In genomic region chr3:185856652-185857051, GRCh38 we compare ENCODE assay signal across 26 cellular contexts. TPM values are rescaled to one million over a fixed set of nuclear protein-coding genes. Genes with fewer than 3 reads are reported as not detected.
DNase-seq lines count a peak whose midpoint lies in the region; ATAC-seq, FAIRE-seq and TF ChIP-seq lines count a peak whose summit lies in the region.
"Had no signal": no experiment of that assay in that cellular context is flagged by ENCODE, and none has a peak within 500 bp of the region (broad histone marks: within the 10 kb centered on the region; RNA-seq: fewer than 3 reads in every experiment).

No MANE protein-coding gene starts in this region.

- H3K79me2 ChIP-seq in HCT116 (ENCODE audit: insufficient read depth, low read length) (no peaks in the 10 kb centered on the region), K562 (ENCODE audit: control insufficient read depth, insufficient read depth, low read length) (no peaks in the 10 kb centered on the region)

- H3K9me3 Mint-ChIP-seq in natural killer cell, result peaks cover 4 to 14% of the 10 kb centered on the region in 2 donors

- no peaks in the 10 kb centered on the region for H3K36me3 ChIP-seq in HCT116 (ENCODE audit: control insufficient read depth in 1 of 2, insufficient read depth in 2 of 2, low read length in 2 of 2)
- no peaks in the 10 kb centered on the region for H3K36me3 ChIP-seq in HEK293 (ENCODE audit: control insufficient read depth in 2 of 2, insufficient read depth in 1 of 2, low read length in 2 of 2)
- H3K36me3 ChIP-seq in K562 (ENCODE audit: control insufficient read depth, insufficient read depth, low read length), result no peaks in the 10 kb centered on the region
- H3K36me3 ChIP-seq: BE2C, BLaER1 had no signal

- H3K36me3 Mint-ChIP-seq in natural killer cell, result peaks cover 16% of the 10 kb centered on the region
- H3K36me3 Mint-ChIP-seq: CD14-positive monocyte; CD4-positive, alpha-beta memory T cell; CD4-positive, CD25-positive, alpha-beta regulatory T cell had no signal

- H3K4me2 ChIP-seq in HCT116 (ENCODE audit: low read length) (no peak overlapping the region), K562 (ENCODE audit: insufficient read depth, low read length) (no peak overlapping the region)
- H3K4me2 ChIP-seq: BLaER1 had no signal

- H3K27ac Mint-ChIP-seq in natural killer cell, result no peak overlapping the region
- H3K27ac Mint-ChIP-seq: CD14-positive monocyte; CD4-positive, alpha-beta memory T cell; CD4-positive, CD25-positive, alpha-beta regulatory T cell; CD8-positive, alpha-beta memory T cell had no signal

- POLR2A ChIA-PET in HCT116 (lab: Charles Lee) (no interaction called here), HEK293 (lab: Yijun Ruan, JAX) (no interaction called here), K562 (lab: Yijun Ruan, JAX) (no interaction called here)

- H4K20me1 ChIP-seq in HCT116 (ENCODE audit: insufficient read depth) (no peaks in the 10 kb centered on the region), K562 (replicated peaks; ENCODE audit: control insufficient read depth, insufficient read depth, low read length) (no peaks in the 10 kb centered on the region)
- H4K20me1 ChIP-seq: BLaER1 had no signal

- DNase-seq in HCT116 (ENCODE audit: low read depth, low spot score) (no peak), K562 (ENCODE audit: extremely low read depth in 1 of 4, low spot score in 3 of 4) (no peak), right cardiac atrium (no peak), natural killer cell (no peak)
- DNase-seq: 8988T; ACHN; BE2C; C1 segment of cervical spinal cord; CD4-positive, alpha-beta memory T cell; CD4-positive, CD25-positive, alpha-beta regulatory T cell; CD8-positive, alpha-beta memory T cell; COR-L47; DMS 273 treated with DMSO at 0.1 percent for 48 hours; DMS153; DMS53; DMS79; DND-41; EL; GDM1 had no signal

- CTCF ChIA-PET in HCT116 (lab: Charles Lee), result no interaction called here
- CTCF ChIA-PET in HEK293 (lab: Yijun Ruan, JAX), result interaction anchor here (0.7 to 0.8 kb wide), 2 partner anchors 10 to 88 kb away, joined by 3 to 7 read pairs; no protein-coding TSS in a partner anchor
- CTCF ChIA-PET in K562 (lab: Yijun Ruan, JAX; ENCODE audit: low intra/inter-chr PET ratio), result no interaction called here

- no peaks in the 10 kb centered on the region for H3K9me2 ChIP-seq in HCT116 (ENCODE audit: insufficient read depth)

- TF ChIP-seq CTCF in HCT116 (IDR thresholded peaks at IDR 0.05 in 2 of 3, conservative IDR thresholded peaks at IDR 0.05 in 1 of 3; ENCODE audit: borderline replicate concordance in 1 of 3, insufficient read depth in 1 of 3, low read depth in 2 of 3, low read length in 2 of 3), result no peak
- TF ChIP-seq CTCF in HEK293 (tag by site-specific recombination; IDR thresholded peaks at IDR 0.05), result no peak
- TF ChIP-seq CTCF in K562 (IDR thresholded peaks at IDR 0.05 in 2 of 3, conservative IDR thresholded peaks at IDR 0.05 in 1 of 3; ENCODE audit: insufficient read depth in 2 of 3, low read depth in 1 of 3, low read length in 3 of 3), result no peak
- no peak for TF ChIP-seq CTCF in natural killer cell (IDR thresholded peaks at IDR 0.05)

- 0 out of 4 replicates have a peak, but pooled peaks cover 0 to 8% of the 10 kb centered on the region in 2 experiments for H3K9me3 ChIP-seq in HCT116 (ENCODE audit: control insufficient read depth in 1 of 2, insufficient read depth in 1 of 2, low read depth in 1 of 2, low read length in 2 of 2)
- H3K9me3 ChIP-seq in HEK293 (ENCODE audit: control insufficient read depth, insufficient read depth, low read depth, low read length), result no peaks in the 10 kb centered on the region
- H3K9me3 ChIP-seq in K562 (replicated peaks; ENCODE audit: control insufficient read depth, insufficient read depth, low read depth, low read length), result no peaks in the 10 kb centered on the region
- no peaks in the 10 kb centered on the region for H3K9me3 ChIP-seq in right cardiac atrium (ENCODE audit: control insufficient read depth, low read length)
- H3K9me3 ChIP-seq: BE2C had no signal

- BruUV-seq in HCT116 (replicated peaks; lab: Mats Ljungman, UMichigan) (no TSS peak), K562 (replicated peaks; lab: Mats Ljungman, UMichigan) (no TSS peak)

- H3K4me3 Mint-ChIP-seq in natural killer cell, result no peak overlapping the region
- H3K4me3 Mint-ChIP-seq: CD14-positive monocyte; CD4-positive, alpha-beta memory T cell; CD4-positive, CD25-positive, alpha-beta regulatory T cell; CD8-positive, alpha-beta memory T cell had no signal

- TF ChIP-seq RAD21 in HCT116 (IDR thresholded peaks at IDR 0.05; ENCODE audit: low read depth) (no peak), K562 (CRISPR knock-in tag; conservative IDR thresholded peaks at IDR 0.05 in 1 of 2, IDR thresholded peaks at IDR 0.05 in 1 of 2) (no peak)

- H2AFZ ChIP-seq in HCT116 (ENCODE audit: low read depth, low read length, poor library complexity, severe bottlenecking) (no peak overlapping the region), K562 (ENCODE audit: low read depth, low read length) (no peak overlapping the region)

- in situ Hi-C loops in K562 (cut with MboI), result no loop called here

- H3K4me1 ChIP-seq in HCT116 (ENCODE audit: control insufficient read depth in 1 of 2, insufficient read depth in 2 of 2, low read length in 2 of 2) (no peaks in the 10 kb centered on the region), HEK293 (ENCODE audit: control insufficient read depth, insufficient read depth, low read length) (no peaks in the 10 kb centered on the region), K562 (replicated peaks in 1 of 2; ENCODE audit: control insufficient read depth in 2 of 2, insufficient read depth in 2 of 2, low read length in 2 of 2) (no peaks in the 10 kb centered on the region), right cardiac atrium (ENCODE audit: control insufficient read depth, insufficient read depth, low read length) (no peaks in the 10 kb centered on the region)
- H3K4me1 ChIP-seq: BE2C, BLaER1 had no signal

- H3K9me1 ChIP-seq in K562 (ENCODE audit: control insufficient read depth, insufficient read depth, low read length), result no peaks in the 10 kb centered on the region

- no peak for TF ChIP-seq EP300 in K562 (IDR thresholded peaks at IDR 0.05; ENCODE audit: low read length)

- H3K4me1 Mint-ChIP-seq in natural killer cell, result no peaks in the 10 kb centered on the region
- H3K4me1 Mint-ChIP-seq: CD14-positive monocyte; CD4-positive, alpha-beta memory T cell; CD4-positive, CD25-positive, alpha-beta regulatory T cell; CD8-positive, alpha-beta memory T cell had no signal

- H3K27ac ChIP-seq in HCT116 (ENCODE audit: low read depth, low read length) (no peak overlapping the region), HEK293 (ENCODE audit: extremely low read depth, low read depth, low read length) (no peak overlapping the region), K562 (ENCODE audit: extremely low read depth, low read depth, low read length) (no peak overlapping the region), right cardiac atrium (ENCODE audit: low read length) (no peak overlapping the region)
- H3K27ac ChIP-seq: BLaER1 had no signal

- no peak for ATAC-seq in HCT116
- ATAC-seq in K562, result no peak
- no peak for ATAC-seq in HG03039 (IDR thresholded peaks at IDR 0.05; ENCODE audit: unreplicated experiment)
- ATAC-seq in right cardiac atrium, result no peak
- ATAC-seq in natural killer cell, result no peak
- ATAC-seq: GM12878 had no signal

- intact Hi-C loops in HCT116 (cut with micrococcal nuclease) (loop anchor here (5.0 kb wide), 1 partner anchor 421 kb away; no protein-coding TSS in a partner anchor), K562 (cut with micrococcal nuclease) (no loop called here), right cardiac atrium (cut with DNase I) (no loop called here), natural killer cell (cut with micrococcal nuclease) (no loop called here)

- TF ChIP-seq POLR2A in HCT116 (IDR thresholded peaks at IDR 0.05; ENCODE audit: borderline replicate concordance, extremely low read depth, insufficient read depth, insufficient read length), result no peak
- TF ChIP-seq POLR2A in K562 (conservative IDR thresholded peaks at IDR 0.05), result no peak

- no peak overlapping the region for H3K9ac ChIP-seq in HCT116 (ENCODE audit: low read length)
- H3K9ac ChIP-seq in K562 (ENCODE audit: insufficient read depth in 1 of 2, low read depth in 2 of 2, low read length in 2 of 2), result no peak overlapping the region
- H3K9ac ChIP-seq: BLaER1 had no signal

- H3K4me3 ChIP-seq in HCT116 (replicated peaks in 1 of 2; ENCODE audit: low read depth in 1 of 2, low read length in 2 of 2) (no peak overlapping the region), HEK293 (ENCODE audit: low read depth, low read length) (no peak overlapping the region), K562 (no peak overlapping the region), right cardiac atrium (ENCODE audit: low read length) (no peak overlapping the region)
- H3K4me3 ChIP-seq: BLaER1, GM12878 had no signal

- peaks cover 4 to 12% of the 10 kb centered on the region in 2 donors for H3K27me3 Mint-ChIP-seq in natural killer cell (ENCODE audit: low read depth in 2 of 2)

- RAD21 ChIA-PET in HCT116 (lab: Charles Lee; ENCODE audit: low non-redundant PET in 1 of 2, low total read pairs in 2 of 2, uncharacterized antibody in 2 of 2, unreplicated experiment in 2 of 2), result no interaction called here

- H3K27me3 ChIP-seq in HCT116 (ENCODE audit: insufficient read depth, low read length) (no peaks in the 10 kb centered on the region), K562 (ENCODE audit: control insufficient read depth in 2 of 2, insufficient read depth in 2 of 2, low read length in 2 of 2) (no peaks in the 10 kb centered on the region), right cardiac atrium (ENCODE audit: control insufficient read depth, insufficient read depth) (no peaks in the 10 kb centered on the region)
- H3K27me3 ChIP-seq: BE2C, BLaER1 had no signal

- no peak for FAIRE-seq in K562 (lab: Jason Lieb, UNC)
- FAIRE-seq: GM12878, GM12892, GM18507 had no signal

RNA-seq across cellular contexts. Expression of gene IGF2BP2, which starts 31.8 kb away (rescaled TPM):
- total RNA-seq in HCT116 (2021; ENCODE audit: unreplicated experiment) (135 TPM), K562 (2014; rRNA removed) (39.4 and 39.8 TPM in 2 replicates), K562 (2014; rRNA removed; fragmentation: Illumina TruSeq; extraction: Trizol) (31.9 and 35.7 TPM in 2 replicates), K562 (2015; rRNA removed; fragmentation: Illumina TruSeq; extraction: Trizol) (30.5 and 32.3 TPM in 2 replicates), K562 (2021) (57.3 and 59.6 TPM in 2 replicates), right cardiac atrium (10 to 100 TPM; 14.3 to 18.0 (median 15.7) TPM), natural killer cell (10 to 100 TPM in 1 of 3 donors, 1 to 10 TPM in 2; 4.2 to 16.8 (median 8.8) TPM)
- 75.1 and 88.7 TPM in 2 replicates for polyA plus RNA-seq in HCT116 (2012)
- total RNA-seq in K562 (2011; cell fraction: chromatin; rRNA removed; ENCODE audit: low replicate concordance), result 69.6 and 146 TPM in 2 replicates
- 23.8 and 33.3 TPM in 2 replicates for total RNA-seq in K562 (2011; cell fraction: nucleolus; rRNA removed)
- total RNA-seq in K562 (2011; cell fraction: nucleoplasm; rRNA removed), result 45.3 and 46.5 TPM in 2 replicates
- polyA plus RNA-seq in K562 (2011; rRNA removed) (3.4 and 5.2 TPM in 2 replicates), K562 (2014; fragmentation: Illumina TruSeq; extraction: Trizol) (50.0 and 58.5 TPM in 2 replicates), K562 (2014; fragmentation: Nextera tagmentation; extraction: Ambion mirVana) (1 to 10 TPM; 3.2 to 3.5 TPM), K562 (2014; rRNA removed) (21.1 and 27.7 TPM in 2 replicates), right cardiac atrium (7.7 TPM)
- 0.95 and 2.9 TPM in 2 replicates for polyA plus RNA-seq in K562 (2011; cell fraction: cytosol; rRNA removed)
- 11.1 and 17.4 TPM in 2 replicates for polyA plus RNA-seq in K562 (2011; cell fraction: nucleus; rRNA removed)
- polyA plus RNA-seq in K562 (2012), result 32.3 and 35.2 TPM in 2 replicates
- polyA minus RNA-seq in K562 (2011; rRNA and poly(A)+ RNA removed), result 13.0 and 18.7 TPM in 2 replicates
- polyA minus RNA-seq in K562 (2011; cell fraction: cytosol; rRNA and poly(A)+ RNA removed), result 9.4 and 13.0 TPM in 2 replicates
- polyA minus RNA-seq in K562 (2011; cell fraction: nucleus; rRNA and poly(A)+ RNA removed), result 17.1 and 20.3 TPM in 2 replicates
- total RNA-seq: CD4-positive, alpha-beta memory T cell had no signal
- polyA plus RNA-seq: CD4-positive, alpha-beta memory T cell; CD4-positive, CD25-positive, alpha-beta regulatory T cell; CD8-positive, alpha-beta memory T cell had no signal
